ENCODE assay signal across 11 cellular contexts in genomic region chr3:37995652-37996641, GRCh38. TPM values are rescaled to one million over a fixed set of nuclear protein-coding genes. Genes with fewer than 3 reads are reported as not detected.
A peak's percentile ranks its signal among the peaks of the same experiment; 100 is the strongest.
DNase-seq lines count a peak whose midpoint lies in the region; ATAC-seq lines count a peak whose summit lies in the region.
"Had no signal": no experiment of that assay in that cellular context is flagged by ENCODE, and none has a peak within 500 bp of the region (broad histone marks: within the 10 kb centered on the region; RNA-seq: fewer than 3 reads in every experiment).

No MANE protein-coding gene starts in this region.

- peaks cover 20 to 41% of the 10 kb centered on the region in 2 donors for H3K36me3 Mint-ChIP-seq in CD4-positive, alpha-beta memory T cell
- peaks cover 5% of the 10 kb centered on the region for H3K36me3 Mint-ChIP-seq in IgD-negative memory B cell
- H3K36me3 Mint-ChIP-seq in activated T-helper 2 cell treated with anti-CD3 and anti-CD28 coated beads, Interferon-gamma antibody, Interleukin-2, Interleukin-4, amounts not matched to agents 10 μg/mL and 5 μg/mL and 100 μg/mL, durations not matched to agents 14 hours and 24 hours and 36 hours (ENCODE audit: low read depth): peaks cover 32% of the 10 kb centered on the region
- peaks cover 26% of the 10 kb centered on the region for H3K36me3 Mint-ChIP-seq in stimulated activated memory B cell treated with anti-CD40 and anti-IgM and Interleukin-4, amounts not matched to agents 10 μg/mL and 1 μg/mL and 100 μg/mL, for 72 hours

- peak overlapping the region; percentile 29 for H3K27ac ChIP-seq in CD4-positive, alpha-beta memory T cell (ENCODE audit: low read depth, low read length)
- peak overlapping the region; percentile 3 for H3K27ac ChIP-seq in muscle layer of duodenum (ENCODE audit: low read length)
- H3K27ac ChIP-seq: KMS-11, right lobe of liver had no signal

- peak; percentile 27 to 55 (median 37) for DNase-seq in CD4-positive, alpha-beta memory T cell
- no peak for DNase-seq in activated T-helper 2 cell treated with anti-CD3 and anti-CD28 coated beads, Interferon-gamma antibody, Interleukin-2, Interleukin-4, amounts not matched to agents 10 μg/mL and 5 μg/mL and 100 μg/mL, durations not matched to agents 14 hours and 24 hours and 36 hours (ENCODE audit: low spot score)
- DNase-seq in CD1c-positive myeloid dendritic cell (ENCODE audit: extremely low spot score): no peak
- DNase-seq in GOT3 (lab: John Stamatoyannopoulos, UW): no peak
- DNase-seq in NCI-H510A (lab: John Stamatoyannopoulos, UW): no peak

- peak overlapping the region; percentile 87 to 98 (median 97) for H3K27ac Mint-ChIP-seq in CD4-positive, alpha-beta memory T cell
- peak overlapping the region; percentile 13 to 85 (median 79) for H3K27ac Mint-ChIP-seq in IgD-negative memory B cell
- H3K27ac Mint-ChIP-seq in activated T-helper 2 cell treated with anti-CD3 and anti-CD28 coated beads, Interferon-gamma antibody, Interleukin-2, Interleukin-4, amounts not matched to agents 10 μg/mL and 5 μg/mL and 100 μg/mL, durations not matched to agents 14 hours and 24 hours and 36 hours: peak overlapping the region; percentile 87
- no peak overlapping the region for H3K27ac Mint-ChIP-seq in stimulated activated memory B cell treated with anti-CD40 and anti-IgM and Interleukin-4, amounts not matched to agents 10 μg/mL and 1 μg/mL and 100 μg/mL, for 72 hours

- H3K9me3 ChIP-seq in CD4-positive, alpha-beta memory T cell (ENCODE audit: control insufficient read depth in 1 of 2, low read length in 2 of 2): no peaks in the 10 kb centered on the region
- H3K9me3 ChIP-seq in muscle layer of duodenum (ENCODE audit: control insufficient read depth in 1 of 2, low read length in 2 of 2): no peaks in the 10 kb centered on the region
- H3K9me3 ChIP-seq: right lobe of liver had no signal

- H3K9me3 Mint-ChIP-seq in CD4-positive, alpha-beta memory T cell: no peaks in the 10 kb centered on the region
- no peaks in the 10 kb centered on the region for H3K9me3 Mint-ChIP-seq in IgD-negative memory B cell
- H3K9me3 Mint-ChIP-seq in activated T-helper 2 cell treated with anti-CD3 and anti-CD28 coated beads, Interferon-gamma antibody, Interleukin-2, Interleukin-4, amounts not matched to agents 10 μg/mL and 5 μg/mL and 100 μg/mL, durations not matched to agents 14 hours and 24 hours and 36 hours: no peaks in the 10 kb centered on the region
- H3K9me3 Mint-ChIP-seq in stimulated activated memory B cell treated with anti-CD40 and anti-IgM and Interleukin-4, amounts not matched to agents 10 μg/mL and 1 μg/mL and 100 μg/mL, for 72 hours: no peaks in the 10 kb centered on the region

- peak overlapping the region; percentile 69 to 98 (median 96) for H3K4me3 Mint-ChIP-seq in CD4-positive, alpha-beta memory T cell
- H3K4me3 Mint-ChIP-seq in IgD-negative memory B cell: peak overlapping the region in 3 of 4 donors; percentile 95 to 99 (median 98)
- H3K4me3 Mint-ChIP-seq in activated T-helper 2 cell treated with anti-CD3 and anti-CD28 coated beads, Interferon-gamma antibody, Interleukin-2, Interleukin-4, amounts not matched to agents 10 μg/mL and 5 μg/mL and 100 μg/mL, durations not matched to agents 14 hours and 24 hours and 36 hours (ENCODE audit: low read depth): peak overlapping the region; percentile 83
- H3K4me3 Mint-ChIP-seq in stimulated activated memory B cell treated with anti-CD40 and anti-IgM and Interleukin-4, amounts not matched to agents 10 μg/mL and 1 μg/mL and 100 μg/mL, for 72 hours: no peak overlapping the region

- H3K27me3 Mint-ChIP-seq in CD4-positive, alpha-beta memory T cell: no peaks in the 10 kb centered on the region
- H3K27me3 Mint-ChIP-seq in IgD-negative memory B cell: no peaks in the 10 kb centered on the region
- no peaks in the 10 kb centered on the region for H3K27me3 Mint-ChIP-seq in activated T-helper 2 cell treated with anti-CD3 and anti-CD28 coated beads, Interferon-gamma antibody, Interleukin-2, Interleukin-4, amounts not matched to agents 10 μg/mL and 5 μg/mL and 100 μg/mL, durations not matched to agents 14 hours and 24 hours and 36 hours (ENCODE audit: low read depth)
- H3K27me3 Mint-ChIP-seq in stimulated activated memory B cell treated with anti-CD40 and anti-IgM and Interleukin-4, amounts not matched to agents 10 μg/mL and 1 μg/mL and 100 μg/mL, for 72 hours: no peaks in the 10 kb centered on the region

- CTCF ChIA-PET in CD4-positive, alpha-beta memory T cell (lab: Charles Lee; ENCODE audit: partially characterized antibody): interaction anchor here (0.9 to 3.2 kb wide), 12 partner anchors 8 to 526 kb away, joined by 3 to 12 read pairs (median 5); partner anchors contain the start of gene OXSR1

- no peaks in the 10 kb centered on the region for H3K27me3 ChIP-seq in CD4-positive, alpha-beta memory T cell (ENCODE audit: insufficient read depth, low read length)
- no peaks in the 10 kb centered on the region for H3K27me3 ChIP-seq in muscle layer of duodenum (ENCODE audit: low read depth, low read length)
- H3K27me3 ChIP-seq: right lobe of liver had no signal

- H3K4me1 Mint-ChIP-seq in CD4-positive, alpha-beta memory T cell: peaks cover 53 to 78% (median 63%) of the 10 kb centered on the region in 4 donors
- peaks cover 24 to 45% (median 36%) of the 10 kb centered on the region in 3 donors for H3K4me1 Mint-ChIP-seq in IgD-negative memory B cell
- H3K4me1 Mint-ChIP-seq in activated T-helper 2 cell treated with anti-CD3 and anti-CD28 coated beads, Interferon-gamma antibody, Interleukin-2, Interleukin-4, amounts not matched to agents 10 μg/mL and 5 μg/mL and 100 μg/mL, durations not matched to agents 14 hours and 24 hours and 36 hours (ENCODE audit: low read depth): peaks cover 48% of the 10 kb centered on the region
- H3K4me1 Mint-ChIP-seq in stimulated activated memory B cell treated with anti-CD40 and anti-IgM and Interleukin-4, amounts not matched to agents 10 μg/mL and 1 μg/mL and 100 μg/mL, for 72 hours: peaks cover 58% of the 10 kb centered on the region

- POLR2A ChIA-PET in CD4-positive, alpha-beta memory T cell (lab: Charles Lee; ENCODE audit: partially characterized antibody): interaction anchor here (0.8 to 2.9 kb wide), 7 partner anchors 13 to 169 kb away, joined by 3 to 14 read pairs (median 5); partner anchors contain the start of genes ACAA1, DLEC1 and OXSR1

- peaks cover 60% of the 10 kb centered on the region for H3K4me1 ChIP-seq in CD4-positive, alpha-beta memory T cell (ENCODE audit: insufficient read depth, low read length)
- peaks cover 13 to 14% of the 10 kb centered on the region in 2 donors for H3K4me1 ChIP-seq in muscle layer of duodenum (ENCODE audit: control insufficient read depth in 1 of 2, insufficient read depth in 2 of 2, low read length in 2 of 2)

- intact Hi-C loops in CD4-positive, alpha-beta memory T cell (cut with micrococcal nuclease): no loop called here
- intact Hi-C loops in activated T-helper 2 cell treated with anti-CD3 and anti-CD28 coated beads, Interferon-gamma antibody, Interleukin-2, Interleukin-4, amounts not matched to agents 10 μg/mL and 5 μg/mL and 100 μg/mL, durations not matched to agents 14 hours and 24 hours and 36 hours (cut with micrococcal nuclease): loop anchor here (2.0 kb wide), 1 partner anchor 141 kb away; the partner anchor contains the start of gene ACAA1

- no peak for ATAC-seq in stimulated activated memory B cell treated with anti-CD40 and anti-IgM and Interleukin-4, amounts not matched to agents 10 μg/mL and 1 μg/mL and 100 μg/mL, for 72 hours

- H3K36me3 ChIP-seq in CD4-positive, alpha-beta memory T cell (ENCODE audit: insufficient read depth, low read length): peaks cover 3% of the 10 kb centered on the region
- peaks cover 0 to under 1% of the 10 kb centered on the region in 2 donors for H3K36me3 ChIP-seq in muscle layer of duodenum (ENCODE audit: control insufficient read depth in 1 of 2, insufficient read depth in 2 of 2, low read length in 2 of 2)
- H3K36me3 ChIP-seq: right lobe of liver had no signal

- no peak overlapping the region for H3K4me3 ChIP-seq in CD4-positive, alpha-beta memory T cell (ENCODE audit: low read length in 2 of 2)
- H3K4me3 ChIP-seq in muscle layer of duodenum (ENCODE audit: low read depth in 1 of 2, low read length in 2 of 2): no peak overlapping the region
- H3K4me3 ChIP-seq: lung, right lobe of liver had no signal

RNA-seq across cellular contexts. Expression of gene VILL, which starts 5.4 kb away (rescaled TPM):
- 10 to 100 TPM; 41.7 to 43.4 TPM for total RNA-seq in CD4-positive, alpha-beta memory T cell
- 10 to 100 TPM; 13.4 to 18.0 TPM for polyA plus RNA-seq in CD4-positive, alpha-beta memory T cell
- polyA plus RNA-seq in IgD-negative memory B cell: 14.9 TPM
- 11.8 and 12.8 TPM in 2 replicates for total RNA-seq in activated T-helper 2 cell treated with anti-CD3 and anti-CD28 coated beads, Interferon-gamma antibody, Interleukin-2, Interleukin-4, amounts not matched to agents 10 μg/mL and 5 μg/mL and 100 μg/mL, durations not matched to agents 14 hours and 24 hours and 36 hours

RNA-seq across cellular contexts. Expression of gene PLCD1, which starts 33.5 kb away (rescaled TPM):
- 10 to 100 TPM; 81.2 to 93.9 TPM for total RNA-seq in CD4-positive, alpha-beta memory T cell
- polyA plus RNA-seq in CD4-positive, alpha-beta memory T cell: 10 to 100 TPM; 38.4 to 41.2 TPM
- 4.6 TPM for polyA plus RNA-seq in IgD-negative memory B cell
- 4.3 and 6.9 TPM in 2 replicates for total RNA-seq in activated T-helper 2 cell treated with anti-CD3 and anti-CD28 coated beads, Interferon-gamma antibody, Interleukin-2, Interleukin-4, amounts not matched to agents 10 μg/mL and 5 μg/mL and 100 μg/mL, durations not matched to agents 14 hours and 24 hours and 36 hours

RNA-seq across cellular contexts. Expression of gene DLEC1, which starts 43.1 kb away (rescaled TPM):
- total RNA-seq in CD4-positive, alpha-beta memory T cell: 10 to 100 TPM; 13.2 to 15.1 TPM
- 1 to 10 TPM in 1 of 2 donors, under 1 TPM in 1; 0.49 to 1.3 TPM for polyA plus RNA-seq in CD4-positive, alpha-beta memory T cell
- 0.28 TPM for polyA plus RNA-seq in IgD-negative memory B cell
- total RNA-seq in activated T-helper 2 cell treated with anti-CD3 and anti-CD28 coated beads, Interferon-gamma antibody, Interleukin-2, Interleukin-4, amounts not matched to agents 10 μg/mL and 5 μg/mL and 100 μg/mL, durations not matched to agents 14 hours and 24 hours and 36 hours: 0.02 and 0.16 TPM in 2 replicates

Comparison
In these comparisons a context has a peak if more than half of its experiments do, and no peak if none do; other contexts are left out.
1. DNase-seq: peak in CD4-positive, alpha-beta memory T cell (5 of 5); none in activated T-helper 2 cell treated with anti-CD3 and anti-CD28 coated beads, Interferon-gamma antibody, Interleukin-2, Interleukin-4, amounts not matched to agents 10 μg/mL and 5 μg/mL and 100 μg/mL, durations not matched to agents 14 hours and 24 hours and 36 hours (single experiment), CD1c-positive myeloid dendritic cell (single experiment), GOT3 (single experiment) and NCI-H510A (single experiment).
2. RNA of gene PLCD1, which starts 33.5 kb away (total RNA-seq): 81.2 to 93.9 TPM in CD4-positive, alpha-beta memory T cell; 4.3 to 6.9 TPM in activated T-helper 2 cell treated with anti-CD3 and anti-CD28 coated beads, Interferon-gamma antibody, Interleukin-2, Interleukin-4, amounts not matched to agents 10 μg/mL and 5 μg/mL and 100 μg/mL, durations not matched to agents 14 hours and 24 hours and 36 hours; every median in the first group is over 10 times any median in the second.
3. RNA of gene DLEC1, which starts 43.1 kb away (total RNA-seq): 13.2 to 15.1 TPM in CD4-positive, alpha-beta memory T cell; 0.02 to 0.16 TPM in activated T-helper 2 cell treated with anti-CD3 and anti-CD28 coated beads, Interferon-gamma antibody, Interleukin-2, Interleukin-4, amounts not matched to agents 10 μg/mL and 5 μg/mL and 100 μg/mL, durations not matched to agents 14 hours and 24 hours and 36 hours; every median in the first group is over 10 times any median in the second.